10 cellular contexts compared by ENCODE assay signal in the genomic region with DNA sequence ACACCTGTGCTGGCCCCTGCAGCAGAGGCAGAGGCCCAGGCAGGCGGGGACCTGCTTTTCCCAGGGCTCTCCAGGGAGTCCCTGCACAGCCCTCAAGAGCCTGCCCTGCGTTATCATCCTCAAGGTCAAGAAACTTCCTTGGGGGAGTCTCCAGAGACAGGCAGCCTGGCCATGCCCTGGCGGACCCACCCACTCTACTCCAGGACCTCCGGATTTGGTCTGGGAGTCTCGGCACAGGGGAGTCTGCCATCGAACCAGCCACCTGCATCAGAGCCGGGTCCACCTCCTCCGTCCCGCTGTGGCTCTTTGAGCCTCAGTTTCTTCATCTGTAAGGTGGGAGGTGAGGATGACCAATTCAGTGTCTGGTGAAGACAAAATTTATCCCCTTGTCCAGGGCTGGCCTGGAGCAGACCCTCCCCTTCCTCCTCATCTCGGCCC.
DNase-seq lines count a peak whose midpoint lies in the region; ATAC-seq and TF ChIP-seq lines count a peak whose summit lies in the region.
"Had no signal": no experiment of that assay in that cellular context is flagged by ENCODE, and none has a peak within 500 bp of the region (broad histone marks: within the 10 kb centered on the region; RNA-seq: fewer than 3 reads in every experiment).

No MANE protein-coding gene starts in this region.

- H3K9me3 ChIP-seq in T-helper 17 cell (ENCODE audit: control insufficient read depth, low read length, poor library complexity, severe bottlenecking) (no peaks in the 10 kb centered on the region), esophagus (ENCODE audit: control insufficient read depth in 2 of 2, insufficient read depth in 1 of 2, low read depth in 1 of 2, low read length in 1 of 2) (no peaks in the 10 kb centered on the region), smooth muscle cell (replicated peaks; ENCODE audit: low read depth) (no peaks in the 10 kb centered on the region)

- H2AFZ ChIP-seq in smooth muscle cell (ENCODE audit: low read depth) = no peak overlapping the region

- CTCF ChIA-PET in activated CD4-positive, alpha-beta T cell treated with anti-CD3 and anti-CD28 coated beads, Interleukin-2, amount 10 ng/mL, durations not matched to agents 7 days and 5 days (lab: Charles Lee) = interaction anchor here (1.1 to 1.6 kb wide), 3 partner anchors 9 to 40 kb away, joined by 3 to 5 read pairs (median 3); no protein-coding TSS in a partner anchor

- peaks cover 30% of the 10 kb centered on the region for H3K27me3 Mint-ChIP-seq in activated CD4-positive, alpha-beta T cell treated with anti-CD3 and anti-CD28 coated beads, Interleukin-2, amount 10 ng/mL, durations not matched to agents 7 days and 5 days
- no peaks in the 10 kb centered on the region for H3K27me3 Mint-ChIP-seq in T-helper 17 cell

- no peak for DNase-seq in activated CD4-positive, alpha-beta T cell treated with anti-CD3 and anti-CD28 coated beads, Interleukin-2, amount 10 ng/mL, durations not matched to agents 7 days and 5 days
- no peak for DNase-seq in activated CD4-positive, alpha-beta T cell treated with anti-CD3 and anti-CD28 coated beads for 48 hours
- no peak for DNase-seq in T-helper 17 cell
- DNase-seq in smooth muscle cell (lab: John Stamatoyannopoulos, UW; ENCODE audit: unreplicated experiment) = no peak
- no peak for DNase-seq in RKO (ENCODE audit: low spot score)
- DNase-seq: NCI-H2029 treated with DMSO at 0.1 percent for 48 hours had no signal

- POLR2A ChIA-PET in activated CD4-positive, alpha-beta T cell treated with anti-CD3 and anti-CD28 coated beads, Interleukin-2, amount 10 ng/mL, durations not matched to agents 7 days and 5 days (lab: Charles Lee) = no interaction called here

- no peak overlapping the region for H3K4me3 ChIP-seq in esophagus (ENCODE audit: low read depth in 1 of 2, low read length in 2 of 2)
- H3K4me3 ChIP-seq in smooth muscle cell = no peak overlapping the region

- no peak overlapping the region for H3K4me3 Mint-ChIP-seq in activated CD4-positive, alpha-beta T cell treated with anti-CD3 and anti-CD28 coated beads, Interleukin-2, amount 10 ng/mL, durations not matched to agents 7 days and 5 days
- no peak overlapping the region for H3K4me3 Mint-ChIP-seq in T-helper 17 cell

- no peaks in the 10 kb centered on the region for H4K20me1 ChIP-seq in smooth muscle cell (ENCODE audit: low read depth)

- H3K79me2 ChIP-seq in smooth muscle cell (ENCODE audit: low read depth) = no peaks in the 10 kb centered on the region

- H3K36me3 ChIP-seq in esophagus (ENCODE audit: control insufficient read depth in 2 of 2, insufficient read depth in 2 of 2, low read length in 1 of 2) = no peaks in the 10 kb centered on the region
- no peaks in the 10 kb centered on the region for H3K36me3 ChIP-seq in smooth muscle cell (ENCODE audit: low read depth)

- H3K27ac Mint-ChIP-seq in activated CD4-positive, alpha-beta T cell treated with anti-CD3 and anti-CD28 coated beads, Interleukin-2, amount 10 ng/mL, durations not matched to agents 7 days and 5 days = peak overlapping the region; percentile 98
- H3K27ac Mint-ChIP-seq in T-helper 17 cell = peak overlapping the region; percentile 98
- H3K27ac Mint-ChIP-seq: H9 had no signal

- H3K4me1 ChIP-seq in esophagus (ENCODE audit: control insufficient read depth in 2 of 2, insufficient read depth in 2 of 2, low read length in 1 of 2) = peaks cover 0 to 15% of the 10 kb centered on the region in 2 donors
- peaks cover 8% of the 10 kb centered on the region for H3K4me1 ChIP-seq in smooth muscle cell (ENCODE audit: low read depth)

- no peak for TF ChIP-seq CTCF in smooth muscle cell (IDR thresholded peaks at IDR 0.05; ENCODE audit: borderline replicate concordance, insufficient read depth, poor library complexity, severe bottlenecking)

- no peak overlapping the region for H3K9ac ChIP-seq in smooth muscle cell (ENCODE audit: low read depth)

- ATAC-seq in T-helper 17 cell (no peak), HG02852 (IDR thresholded peaks at IDR 0.05; ENCODE audit: unreplicated experiment) (no peak), HG02623 (IDR thresholded peaks at IDR 0.05; ENCODE audit: unreplicated experiment) (no peak)

- H3K9me3 Mint-ChIP-seq in activated CD4-positive, alpha-beta T cell treated with anti-CD3 and anti-CD28 coated beads, Interleukin-2, amount 10 ng/mL, durations not matched to agents 7 days and 5 days = no peaks in the 10 kb centered on the region
- H3K9me3 Mint-ChIP-seq: H9 had no signal

- no peaks in the 10 kb centered on the region for H3K36me3 Mint-ChIP-seq in activated CD4-positive, alpha-beta T cell treated with anti-CD3 and anti-CD28 coated beads, Interleukin-2, amount 10 ng/mL, durations not matched to agents 7 days and 5 days (ENCODE audit: low read depth)
- no peaks in the 10 kb centered on the region for H3K36me3 Mint-ChIP-seq in T-helper 17 cell (ENCODE audit: low read depth)

- H3F3A ChIP-seq in smooth muscle cell (ENCODE audit: low read depth) = peaks cover 4% of the 10 kb centered on the region

- WGBS in esophagus, 2 donors = 90 to 92% methylated on average over 10 of the region's 10 CpGs
- WGBS in smooth muscle cell (ENCODE audit: low lambda C conversion rate) = 91% methylated on average over 10 of the region's 10 CpGs

- H3K27ac ChIP-seq in esophagus (ENCODE audit: low read depth in 2 of 2, low read length in 1 of 2) (peak overlapping the region; percentile 56), smooth muscle cell (ENCODE audit: low read depth) (peak overlapping the region; percentile 32)

- peaks cover 76% of the 10 kb centered on the region for H3K4me1 Mint-ChIP-seq in activated CD4-positive, alpha-beta T cell treated with anti-CD3 and anti-CD28 coated beads, Interleukin-2, amount 10 ng/mL, durations not matched to agents 7 days and 5 days
- peaks cover 60% of the 10 kb centered on the region for H3K4me1 Mint-ChIP-seq in T-helper 17 cell

- H3K27me3 ChIP-seq in esophagus (ENCODE audit: control insufficient read depth in 1 of 2, insufficient read depth in 2 of 2, low read length in 2 of 2) (no peaks in the 10 kb centered on the region), smooth muscle cell (ENCODE audit: low read depth) (peaks cover 9% of the 10 kb centered on the region)

- no peak overlapping the region for H3K4me2 ChIP-seq in smooth muscle cell
